8 cellular contexts compared by ENCODE assay signal in genomic region chr5:108749130-108749861, GRCh38. TPM values are rescaled to one million over a fixed set of nuclear protein-coding genes. Genes with fewer than 3 reads are reported as not detected.
DNase-seq lines count a peak whose midpoint lies in the region; ATAC-seq and TF ChIP-seq lines count a peak whose summit lies in the region.

No MANE protein-coding gene starts in this region.

- H3K27ac Mint-ChIP-seq in CD4-positive, CD25-positive, alpha-beta regulatory T cell, result peak overlapping the region in 2 of 3 donors; percentile 85 to 91

- H3K4me1 ChIP-seq in CD4-positive, CD25-positive, alpha-beta regulatory T cell (ENCODE audit: control insufficient read depth, insufficient read depth, low read length, poor library complexity, severe bottlenecking), result peaks cover 20% of the 10 kb centered on the region
- H3K4me1 ChIP-seq in Peyer's patch (no peaks in the 10 kb centered on the region), breast epithelium (no peaks in the 10 kb centered on the region)

- H3K27me3 Mint-ChIP-seq in CD4-positive, CD25-positive, alpha-beta regulatory T cell, result peaks cover 30% of the 10 kb centered on the region

- DNase-seq in CD4-positive, CD25-positive, alpha-beta regulatory T cell, result peak in 2 of 3 donors; percentile 17 to 20
- DNase-seq in Peyer's patch (peak in 1 of 3 donors; percentile 63), breast epithelium (ENCODE audit: low spot score in 2 of 2) (peak in 1 of 2 donors; percentile 62), kidney epithelial cell (ENCODE audit: low read depth) (no peak), NCI-H1105 (lab: John Stamatoyannopoulos, UW) (no peak)
- peak; percentile 50 to 54 for DNase-seq in stimulated activated CD4-positive, alpha-beta T cell treated with anti-CD3 and anti-CD28 coated beads, Interleukin-4, amount 100 ng/mL, for 4 hours

- H3K9me3 ChIP-seq in CD4-positive, CD25-positive, alpha-beta regulatory T cell (ENCODE audit: control insufficient read depth in 2 of 2, low read length in 2 of 2), result no peaks in the 10 kb centered on the region
- H3K9me3 ChIP-seq in Peyer's patch (no peaks in the 10 kb centered on the region), breast epithelium (no peaks in the 10 kb centered on the region)

- ATAC-seq in CD4-positive, CD25-positive, alpha-beta regulatory T cell (ENCODE audit: low read depth in 2 of 2), result no peak
- ATAC-seq in GM18907 (IDR thresholded peaks at IDR 0.05; ENCODE audit: unreplicated experiment) (peak; percentile 41), HG03097 (IDR thresholded peaks at IDR 0.05; ENCODE audit: low FRiP score, unreplicated experiment) (peak; percentile 27)

- no peaks in the 10 kb centered on the region for H3K36me3 ChIP-seq in CD4-positive, CD25-positive, alpha-beta regulatory T cell (ENCODE audit: control insufficient read depth, insufficient read depth, low read length)
- no peaks in the 10 kb centered on the region for H3K36me3 ChIP-seq in Peyer's patch
- no peaks in the 10 kb centered on the region for H3K36me3 ChIP-seq in breast epithelium
- H3K36me3 ChIP-seq in kidney epithelial cell (ENCODE audit: control insufficient read depth, insufficient read depth, low read length), result no peaks in the 10 kb centered on the region

- H3K27me3 ChIP-seq in CD4-positive, CD25-positive, alpha-beta regulatory T cell (ENCODE audit: control insufficient read depth, insufficient read depth, low read length), result peaks cover 3% of the 10 kb centered on the region
- H3K27me3 ChIP-seq in Peyer's patch (no peaks in the 10 kb centered on the region), breast epithelium (no peaks in the 10 kb centered on the region), kidney epithelial cell (ENCODE audit: control insufficient read depth, insufficient read depth, low read length) (no peaks in the 10 kb centered on the region)

- no peak for TF ChIP-seq CTCF in Peyer's patch (IDR thresholded peaks at IDR 0.05)
- TF ChIP-seq CTCF in breast epithelium (IDR thresholded peaks at IDR 0.05), result no peak
- no peak for TF ChIP-seq CTCF in kidney epithelial cell (IDR thresholded peaks at IDR 0.05; ENCODE audit: insufficient read depth, low read length, poor library complexity, severe bottlenecking)

- H3K36me3 Mint-ChIP-seq in CD4-positive, CD25-positive, alpha-beta regulatory T cell, result no peaks in the 10 kb centered on the region

- intact Hi-C loops in breast epithelium (cut with DNase I; ENCODE audit: low total_unique reads), result no loop called here

- H3K4me3 ChIP-seq in CD4-positive, CD25-positive, alpha-beta regulatory T cell (ENCODE audit: low read depth, low read length), result peak overlapping the region; percentile 68
- H3K4me3 ChIP-seq in Peyer's patch (peak overlapping the region; percentile 71 to 93 (median 84)), breast epithelium (peak overlapping the region; percentile 85 to 96 (median 92)), kidney epithelial cell (ENCODE audit: low read depth, low read length) (peak overlapping the region; percentile 91)

- H3K9me3 Mint-ChIP-seq in CD4-positive, CD25-positive, alpha-beta regulatory T cell, result no peaks in the 10 kb centered on the region

- peak overlapping the region; percentile 90 to 93 (median 92) for H3K4me3 Mint-ChIP-seq in CD4-positive, CD25-positive, alpha-beta regulatory T cell

- H3K4me1 Mint-ChIP-seq in CD4-positive, CD25-positive, alpha-beta regulatory T cell, result peaks cover 6 to 18% (median 14%) of the 10 kb centered on the region in 4 donors

- TF ChIP-seq POLR2A in Peyer's patch (IDR thresholded peaks at IDR 0.05) (no peak), breast epithelium (IDR thresholded peaks at IDR 0.05) (no peak)

- peak overlapping the region; percentile 41 for H3K27ac ChIP-seq in CD4-positive, CD25-positive, alpha-beta regulatory T cell (ENCODE audit: insufficient read depth, low read length, poor library complexity, severe bottlenecking)
- H3K27ac ChIP-seq in Peyer's patch (peak overlapping the region; percentile 89 to 94 (median 91)), breast epithelium (peak overlapping the region; percentile 94 to 99)

RNA-seq across cellular contexts. Expression of gene FER, which starts 1.6 kb away (rescaled TPM):
- total RNA-seq in CD4-positive, CD25-positive, alpha-beta regulatory T cell, result 12.0 TPM
- polyA plus RNA-seq in CD4-positive, CD25-positive, alpha-beta regulatory T cell, result 10 to 100 TPM in 1 of 4 donors, 1 to 10 TPM in 3; 3.9 to 11.4 (median 5.8) TPM
- 100 to 1,000 TPM in 1 of 4 donors, 10 to 100 TPM in 2, 1 to 10 TPM in 1; 8.4 to 104 (median 12.5) TPM for total RNA-seq in Peyer's patch
- 10 to 100 TPM; 24.3 to 27.8 (median 27.2) TPM for total RNA-seq in breast epithelium
- 13.6 and 15.1 TPM in 2 replicates for total RNA-seq in kidney epithelial cell

Comparison
In these comparisons a context has a peak if more than half of its experiments do, and no peak if none do; other contexts are left out.
1. ATAC-seq: peak in GM18907 (single experiment) and HG03097 (single experiment); none in CD4-positive, CD25-positive, alpha-beta regulatory T cell (0 of 2).
2. DNase-seq: peak in CD4-positive, CD25-positive, alpha-beta regulatory T cell (2 of 3) and stimulated activated CD4-positive, alpha-beta T cell treated with anti-CD3 and anti-CD28 coated beads, Interleukin-4, amount 100 ng/mL, for 4 hours (2 of 2); none in kidney epithelial cell (single experiment) and NCI-H1105 (single experiment).
3. H3K27ac ChIP-seq: peak in every context shown above with its lines; median percentile 96 in breast epithelium; 91 in Peyer's patch; 41 in CD4-positive, CD25-positive, alpha-beta regulatory T cell.
4. Peak in every context shown above with its lines, with median percentiles within 50 percentile points of each other: H3K4me3 ChIP-seq.